Comparison of ENCODE assay signal across 23 cellular contexts in genomic region chr12:44589697-44590096, GRCh38.
DNase-seq lines count a peak whose midpoint lies in the region; ATAC-seq and TF ChIP-seq lines count a peak whose summit lies in the region.
"Had no signal": no experiment of that assay in that cellular context is flagged by ENCODE, and none has a peak within 500 bp of the region (broad histone marks: within the 10 kb centered on the region; RNA-seq: fewer than 3 reads in every experiment).

No MANE protein-coding gene starts in this region.

- DNase-seq in Caki2 (ENCODE audit: low read depth): peak; percentile 18
- peak; percentile 5 for DNase-seq in HPDE6-E6E7 (ENCODE audit: extremely low spot score)
- peak; percentile 44 for DNase-seq in RWPE1 (ENCODE audit: low spot score)
- DNase-seq in iris pigment epithelial cell (ENCODE audit: low read depth): peak; percentile 16
- DNase-seq in natural killer cell treated with Interleukin-12 subunit alpha and Interleukin-12 subunit beta and Interleukin-15 and Interleukin-18, amount 100 ng/mL, for 72 hours (ENCODE audit: low spot score): no peak
- no peak for DNase-seq in nucleus accumbens (lab: John Stamatoyannopoulos, UW)
- DNase-seq: cerebellar nuclear complex; COR-L47; effector memory CD4-positive, alpha-beta T cell; heart right ventricle; kidney; NCI-H1436 treated with DMSO at 0.1 percent for 48 hours; NCI-H510A; nephron progenitor cell; SHP77 treated with DMSO at 0.1 percent for 48 hours; stimulated activated CD4-positive, alpha-beta T cell treated with anti-CD3 and anti-CD28 coated beads, Interleukin-4, amount 100 ng/mL, for 4 hours had no signal

- no peak for ATAC-seq in natural killer cell treated with Interleukin-12 subunit alpha and Interleukin-12 subunit beta and Interleukin-15 and Interleukin-18, amount 100 ng/mL, for 72 hours
- ATAC-seq in HG03135 (IDR thresholded peaks at IDR 0.05; ENCODE audit: unreplicated experiment) (no peak), HG02759 (IDR thresholded peaks at IDR 0.05; ENCODE audit: unreplicated experiment) (no peak)
- ATAC-seq: GM12878, heart right ventricle had no signal

- in situ Hi-C loops in Caki2 (cut with HindIII; ENCODE audit: low pct_unique_long_range_greater_than_20kb, low sequenced_read_pairs): no loop called here

- no peak overlapping the region for H3K27ac ChIP-seq in RWPE1
- H3K27ac ChIP-seq: heart right ventricle, prostate gland had no signal

- H3K4me1 Mint-ChIP-seq in natural killer cell treated with Interleukin-12 subunit alpha and Interleukin-12 subunit beta and Interleukin-15 and Interleukin-18, amount 100 ng/mL, for 72 hours (ENCODE audit: low read depth in 2 of 2): no peaks in the 10 kb centered on the region
- H3K4me1 Mint-ChIP-seq: nephron progenitor cell had no signal

- H3K36me3 Mint-ChIP-seq in natural killer cell treated with Interleukin-12 subunit alpha and Interleukin-12 subunit beta and Interleukin-15 and Interleukin-18, amount 100 ng/mL, for 72 hours: no peaks in the 10 kb centered on the region

- POLR2A ChIA-PET in RWPE1 (lab: Yijun Ruan, JAX; ENCODE audit: low non-redundant PET): no interaction called here

- H3K27me3 Mint-ChIP-seq in natural killer cell treated with Interleukin-12 subunit alpha and Interleukin-12 subunit beta and Interleukin-15 and Interleukin-18, amount 100 ng/mL, for 72 hours: no peaks in the 10 kb centered on the region
- H3K27me3 Mint-ChIP-seq: activated CD4-positive, alpha-beta memory T cell treated with anti-CD3 and anti-CD28 coated beads for 36 hours had no signal

- TF ChIP-seq CTCF in RWPE1 (conservative IDR thresholded peaks at IDR 0.05; ENCODE audit: low read depth): no peak

- peaks cover 15% of the 10 kb centered on the region for H3K9me3 Mint-ChIP-seq in natural killer cell treated with Interleukin-12 subunit alpha and Interleukin-12 subunit beta and Interleukin-15 and Interleukin-18, amount 100 ng/mL, for 72 hours
- H3K9me3 Mint-ChIP-seq: activated CD4-positive, alpha-beta memory T cell treated with anti-CD3 and anti-CD28 coated beads for 36 hours; activated T-helper 1 cell treated with anti-CD3 and anti-CD28 coated beads, Interleukin-12 subunit alpha, Interleukin-12 subunit beta, Interleukin-2, Interleukin-4 antibody, amounts not matched to agents 30 ng/mL and 10 ng/mL and 1 ng/mL, durations not matched to agents 14 hours and 24 hours and 36 hours; nephron progenitor cell; T-helper 1 cell treated with Interleukin-12 subunit alpha and Interleukin-12 subunit beta and Interleukin-4 antibody, amounts not matched to agents 30 μg/mL and 1 μg/mL, for 36 hours had no signal

- CTCF ChIA-PET in RWPE1 (lab: Yijun Ruan, JAX): no interaction called here

- no peak overlapping the region for H3K27ac Mint-ChIP-seq in natural killer cell treated with Interleukin-12 subunit alpha and Interleukin-12 subunit beta and Interleukin-15 and Interleukin-18, amount 100 ng/mL, for 72 hours
- H3K27ac Mint-ChIP-seq: activated CD4-positive, alpha-beta memory T cell treated with anti-CD3 and anti-CD28 coated beads for 36 hours; activated T-helper 1 cell treated with anti-CD3 and anti-CD28 coated beads, Interleukin-12 subunit alpha, Interleukin-12 subunit beta, Interleukin-2, Interleukin-4 antibody, amounts not matched to agents 30 ng/mL and 10 ng/mL and 1 ng/mL, durations not matched to agents 14 hours and 24 hours and 36 hours; nephron progenitor cell; T-helper 1 cell treated with Interleukin-12 subunit alpha and Interleukin-12 subunit beta and Interleukin-4 antibody, amounts not matched to agents 30 μg/mL and 1 μg/mL, for 36 hours had no signal

- no peak overlapping the region for H3K4me3 Mint-ChIP-seq in natural killer cell treated with Interleukin-12 subunit alpha and Interleukin-12 subunit beta and Interleukin-15 and Interleukin-18, amount 100 ng/mL, for 72 hours
- H3K4me3 Mint-ChIP-seq: activated CD4-positive, alpha-beta memory T cell treated with anti-CD3 and anti-CD28 coated beads for 36 hours; activated T-helper 1 cell treated with anti-CD3 and anti-CD28 coated beads, Interleukin-12 subunit alpha, Interleukin-12 subunit beta, Interleukin-2, Interleukin-4 antibody, amounts not matched to agents 30 ng/mL and 10 ng/mL and 1 ng/mL, durations not matched to agents 14 hours and 24 hours and 36 hours; nephron progenitor cell; T-helper 1 cell treated with Interleukin-12 subunit alpha and Interleukin-12 subunit beta and Interleukin-4 antibody, amounts not matched to agents 30 μg/mL and 1 μg/mL, for 36 hours had no signal

Comparison
In these comparisons a context has a peak if more than half of its experiments do, and no peak if none do; other contexts are left out.
1. DNase-seq: peak in Caki2 (single experiment), HPDE6-E6E7 (single experiment), RWPE1 (single experiment) and iris pigment epithelial cell (single experiment); none in natural killer cell treated with Interleukin-12 subunit alpha and Interleukin-12 subunit beta and Interleukin-15 and Interleukin-18, amount 100 ng/mL, for 72 hours (single experiment) and nucleus accumbens (0 of 56).